In the genomic region with DNA sequence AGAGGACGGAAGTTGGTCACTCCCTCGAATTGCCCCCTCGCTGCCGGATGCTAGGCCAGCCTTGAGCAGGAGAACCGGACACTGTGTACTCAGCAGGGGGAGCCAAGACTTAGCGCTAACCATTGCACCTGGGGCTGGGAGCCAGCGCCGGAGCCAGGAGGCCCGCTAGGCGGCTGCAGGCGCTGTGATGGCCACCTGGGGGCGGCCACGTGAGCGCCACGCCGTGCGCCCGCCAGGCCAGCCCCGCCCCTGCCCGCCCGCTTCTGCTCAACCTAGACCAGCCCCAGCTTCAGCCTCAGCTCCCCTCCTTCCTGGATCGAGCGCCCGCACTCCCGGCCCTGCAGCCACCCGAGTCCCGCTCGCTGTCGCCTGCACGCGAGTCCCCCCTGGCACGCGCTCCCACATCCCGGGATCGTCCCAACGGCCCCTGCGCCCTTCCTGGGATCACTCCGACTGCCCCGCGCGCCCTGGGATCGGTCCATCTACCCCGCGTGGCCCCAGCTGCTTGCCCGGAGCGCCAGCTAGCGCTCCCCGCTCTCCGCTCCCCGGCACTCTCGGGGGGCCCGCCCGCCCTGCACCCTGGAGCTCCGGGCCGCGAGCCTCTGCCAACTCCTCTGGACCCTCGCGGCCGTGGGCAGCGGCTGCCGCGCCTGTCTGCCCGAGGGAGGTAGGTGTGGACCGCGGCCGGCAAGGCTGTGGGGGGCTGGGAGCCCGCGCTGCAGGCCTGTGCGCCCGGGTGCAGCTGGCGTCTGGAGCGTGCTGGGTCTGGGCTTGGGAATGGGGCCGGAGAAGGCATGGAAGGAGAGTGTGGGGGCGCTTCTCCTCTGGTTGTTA, we compare ENCODE assay signal across 8 cellular contexts. TPM values are rescaled to one million over a fixed set of nuclear protein-coding genes. Genes with fewer than 3 reads are reported as not detected.
A peak's percentile ranks its signal among the peaks of the same experiment; 100 is the strongest.
DNase-seq lines count a peak whose midpoint lies in the region; ATAC-seq, FAIRE-seq and TF ChIP-seq lines count a peak whose summit lies in the region.

A gene (plus strand): TSS at position 266 of the 834 bp plus-strand sequence. CDS start 19,452 bp downstream, outside the sequence.

- WGBS in pancreas, 2 donors, result 1% methylated on average over 49 to 74 of the region's 74 CpGs
- WGBS in tibial nerve, 2 donors, result 1% methylated on average over 40 to 51 of the region's 74 CpGs

- H3K27ac ChIP-seq in pancreas (peak within 1 kb of the TSS; percentile 83 to 92 (median 86)), tibial nerve (peak within 1 kb of the TSS; percentile 67 to 96 (median 89))

- no peaks in the 10 kb centered on the region for H3K36me3 ChIP-seq in pancreas
- peaks cover 0 to 16% (median 0%) of the 10 kb centered on the region in 3 donors for H3K36me3 ChIP-seq in tibial nerve

- no peaks in the 10 kb centered on the region for H3K27me3 Mint-ChIP-seq in HFFc6 (ENCODE audit: insufficient read depth)
- no peaks in the 10 kb centered on the region for H3K27me3 Mint-ChIP-seq in activated naive CD8-positive, alpha-beta T cell treated with anti-CD3 and anti-CD28 coated beads for 36 hours

- ATAC-seq in pancreas, result peak; percentile 88 to 92 (median 89)

- peak; percentile 34 to 57 for TF ChIP-seq POLR2A in tibial nerve (IDR thresholded peaks at IDR 0.05)

- H3K27ac Mint-ChIP-seq in HFFc6, result peak within 1 kb of the TSS; percentile 95
- H3K27ac Mint-ChIP-seq in activated naive CD8-positive, alpha-beta T cell treated with anti-CD3 and anti-CD28 coated beads for 36 hours, result peak within 1 kb of the TSS; percentile 90

- H3K27me3 ChIP-seq in pancreas, result no peaks in the 10 kb centered on the region
- no peaks in the 10 kb centered on the region for H3K27me3 ChIP-seq in tibial nerve

- no peak for FAIRE-seq in pancreas (lab: Jason Lieb, UNC)

- H3K4me1 Mint-ChIP-seq in HFFc6 (ENCODE audit: low read depth), result peaks cover 51% of the 10 kb centered on the region
- peaks cover 42% of the 10 kb centered on the region for H3K4me1 Mint-ChIP-seq in activated naive CD8-positive, alpha-beta T cell treated with anti-CD3 and anti-CD28 coated beads for 36 hours

- peaks cover 0 to 18% (median 11%) of the 10 kb centered on the region in 3 donors for H3K4me1 ChIP-seq in pancreas
- H3K4me1 ChIP-seq in tibial nerve, result peaks cover 0 to 52% (median 23%) of the 10 kb centered on the region in 4 donors

- H3K4me3 ChIP-seq in pancreas (peak within 1 kb of the TSS; percentile 63 to 95 (median 86)), tibial nerve (peak within 1 kb of the TSS; percentile 61 to 99 (median 96))

- peak in 1 of 2 donors; percentile 88 for TF ChIP-seq EP300 in tibial nerve (IDR thresholded peaks at IDR 0.05)

- H3K4me3 Mint-ChIP-seq in HFFc6, result peak within 1 kb of the TSS; percentile 96
- H3K4me3 Mint-ChIP-seq in activated naive CD8-positive, alpha-beta T cell treated with anti-CD3 and anti-CD28 coated beads for 36 hours, result peak within 1 kb of the TSS; percentile 88

- peak; percentile 93 for DNase-seq in GM10266 (ENCODE audit: extremely low spot score)
- DNase-seq in HFFc6, result peak; percentile 95
- DNase-seq in NAMALWA (ENCODE audit: low spot score), result peak; percentile 90
- peak; percentile 92 for DNase-seq in SKM-1 treated with dmso at 0.1 percent for 144 hours (lab: John Stamatoyannopoulos, UW; ENCODE audit: unreplicated experiment)
- DNase-seq in activated naive CD8-positive, alpha-beta T cell treated with anti-CD3 and anti-CD28 coated beads for 36 hours, result peak; percentile 89
- DNase-seq in head of caudate nucleus, result peak; percentile 60 to 91 (median 80)
- DNase-seq in pancreas, result peak; percentile 92 to 98 (median 96)
- DNase-seq in tibial nerve (ENCODE audit: low spot score in 2 of 2), result peak; percentile 86

- H3K9me3 ChIP-seq in pancreas (no peaks in the 10 kb centered on the region), tibial nerve (peaks cover 0 to 6% (median 0%) of the 10 kb centered on the region in 4 donors)

- intact Hi-C loops in head of caudate nucleus (cut with DNase I) (no loop called here), pancreas (cut with DNase I) (loop anchor here in 1 of 3 donors (5.0 kb wide), 1 partner anchor 86 kb away; no protein-coding TSS in a partner anchor)

- TF ChIP-seq CTCF in GM10266 (IDR thresholded peaks at IDR 0.05; ENCODE audit: control insufficient read depth, insufficient read depth, low read depth, missing control alignments) (peak; percentile 82), HFFc6 (IDR thresholded peaks at IDR 0.05) (peak; percentile 90), pancreas (IDR thresholded peaks at IDR 0.05) (peak; percentile 70 to 87 (median 82)), tibial nerve (IDR thresholded peaks at IDR 0.05) (peak; percentile 89 to 98 (median 93))

- peaks cover 18% of the 10 kb centered on the region for H3K36me3 Mint-ChIP-seq in HFFc6 (ENCODE audit: low read depth)
- H3K36me3 Mint-ChIP-seq in activated naive CD8-positive, alpha-beta T cell treated with anti-CD3 and anti-CD28 coated beads for 36 hours, result peaks cover 31% of the 10 kb centered on the region

- H3K9me3 Mint-ChIP-seq in HFFc6, result no peaks in the 10 kb centered on the region
- peaks cover 4% of the 10 kb centered on the region for H3K9me3 Mint-ChIP-seq in activated naive CD8-positive, alpha-beta T cell treated with anti-CD3 and anti-CD28 coated beads for 36 hours

RNA-seq across cellular contexts. Expression of the gene that starts here (rescaled TPM):
- total RNA-seq in HFFc6 (2021; fragmentation: NEBNext Ultra II Directional; extraction: Animal tissue kit (Norgen Biotek cat#: 25700)), result 10 to 100 TPM; 21.5 to 26.6 (median 23.5) TPM
- total RNA-seq in activated naive CD8-positive, alpha-beta T cell treated with anti-CD3 and anti-CD28 coated beads for 36 hours, result 10 to 100 TPM; 28.9 to 32.5 TPM
- total RNA-seq in pancreas (10 to 100 TPM; 15.0 to 21.1 (median 18.2) TPM), tibial nerve (10 to 100 TPM; 42.8 to 90.8 (median 50.3) TPM)
- 1 to 10 TPM; 6.1 to 9.2 TPM for polyA plus RNA-seq in pancreas

Comparison
In these comparisons a context has a peak if more than half of its experiments do, and no peak if none do; other contexts are left out.
1. Peak in every context shown above with its lines: DNase-seq, ATAC-seq, H3K4me3 ChIP-seq and H3K27ac ChIP-seq.